In the genomic region with DNA sequence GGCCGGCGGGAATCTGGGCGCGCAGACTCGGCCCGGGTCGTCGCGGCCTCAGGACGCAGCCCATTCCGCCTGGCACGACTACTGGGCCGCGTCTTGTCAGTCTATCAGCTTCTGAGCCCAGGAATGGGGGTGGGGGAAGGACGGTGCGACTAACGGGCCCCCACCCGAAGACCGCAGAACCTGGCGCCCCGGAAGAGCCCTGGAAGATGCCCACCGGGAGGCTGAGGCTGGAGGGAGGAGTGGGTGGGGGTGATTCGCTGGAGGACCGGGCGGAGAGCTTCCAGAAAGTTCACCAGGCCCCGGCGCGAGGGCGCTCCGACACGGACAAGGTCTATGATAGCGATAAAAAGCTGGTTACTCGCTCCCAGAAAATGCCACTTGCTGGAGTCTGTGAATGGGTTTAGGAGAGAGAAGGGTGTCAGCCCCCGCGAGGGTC, we compare ENCODE assay signal across 12 cellular contexts. TPM values are rescaled to one million over a fixed set of nuclear protein-coding genes. Genes with fewer than 3 reads are reported as not detected.
A peak's percentile ranks its signal among the peaks of the same experiment; 100 is the strongest.
DNase-seq lines count a peak whose midpoint lies in the region; ATAC-seq, FAIRE-seq and TF ChIP-seq lines count a peak whose summit lies in the region.
"Had no signal": no experiment of that assay in that cellular context is flagged by ENCODE, and none has a peak within 500 bp of the region (broad histone marks: within the 10 kb centered on the region; RNA-seq: fewer than 3 reads in every experiment).

No MANE protein-coding gene starts in this region.

- H4K20me1 ChIP-seq in endothelial cell of umbilical vein (replicated peaks; ENCODE audit: control insufficient read depth, extremely low read depth, insufficient read depth, low read length), result no peaks in the 10 kb centered on the region

- no peak overlapping the region for H3K4me2 ChIP-seq in endothelial cell of umbilical vein (ENCODE audit: insufficient read depth, low read length)

- H3K4me1 Mint-ChIP-seq in T-helper 17 cell, result peaks cover 34% of the 10 kb centered on the region

- no peak overlapping the region for H3K27ac ChIP-seq in endothelial cell of umbilical vein (ENCODE audit: insufficient read depth, low read depth, low read length)
- H3K27ac ChIP-seq: WERI-Rb-1 had no signal

- no TSS peak for BruUV-seq in endothelial cell of umbilical vein (replicated peaks; lab: Mats Ljungman, UMichigan)

- no peaks in the 10 kb centered on the region for H3K79me2 ChIP-seq in endothelial cell of umbilical vein (ENCODE audit: control insufficient read depth, insufficient read depth, low read length)

- H3K9me3 ChIP-seq in T-helper 17 cell (ENCODE audit: control insufficient read depth, low read length, poor library complexity, severe bottlenecking) (no peaks in the 10 kb centered on the region), endothelial cell of umbilical vein (replicated peaks; ENCODE audit: control insufficient read depth, insufficient read depth, low read length) (no peaks in the 10 kb centered on the region)

- no peaks in the 10 kb centered on the region for H3K36me3 ChIP-seq in endothelial cell of umbilical vein (ENCODE audit: control insufficient read depth in 2 of 2, extremely low read depth in 1 of 2, insufficient read depth in 2 of 2, low read length in 2 of 2)
- H3K36me3 ChIP-seq: WERI-Rb-1 had no signal

- dilution Hi-C loops in endothelial cell of umbilical vein (cut with MboI; ENCODE audit: extremely low pct_ligation_motif_present, low sequenced_read_pairs), result no loop called here

- peak overlapping the region; percentile 98 for H3K4me3 Mint-ChIP-seq in T-helper 17 cell

- CTCF ChIA-PET in endothelial cell of umbilical vein (lab: Charles Lee) (interaction anchor here (1.1 to 1.3 kb wide), 2 partner anchors 11 to 179 kb away, joined by 4 to 5 read pairs; no protein-coding TSS in a partner anchor), GM10248 (lab: Yijun Ruan, JAX) (no interaction called here)

- intact Hi-C loops in endothelial cell of umbilical vein (cut with micrococcal nuclease), result loop anchor here (5.0 kb wide), 1 partner anchor 552 kb away; no protein-coding TSS in a partner anchor

- TF ChIP-seq CTCF in endothelial cell of umbilical vein (IDR thresholded peaks at IDR 0.05; ENCODE audit: extremely low read depth in 1 of 2, insufficient read depth in 1 of 2, low read depth in 1 of 2, low read length in 2 of 2) (no peak), GM10248 (IDR thresholded peaks at IDR 0.05; ENCODE audit: control extremely low read depth, extremely low read depth, low read depth, missing control alignments) (no peak)

- H3K27me3 Mint-ChIP-seq in T-helper 17 cell, result peaks cover 88% of the 10 kb centered on the region

- peaks cover 85 to 100% of the 10 kb centered on the region in 2 experiments for H3K27me3 ChIP-seq in endothelial cell of umbilical vein (ENCODE audit: control insufficient read depth in 2 of 2, insufficient read depth in 2 of 2, low read length in 2 of 2)

- no peak overlapping the region for H2AFZ ChIP-seq in endothelial cell of umbilical vein (ENCODE audit: low read depth, low read length)

- no peak overlapping the region for H3K27ac Mint-ChIP-seq in T-helper 17 cell

- peaks cover 3% of the 10 kb centered on the region for H3K4me1 ChIP-seq in endothelial cell of umbilical vein (ENCODE audit: control insufficient read depth, extremely low read depth, insufficient read depth, low read length)

- H3K9ac ChIP-seq in endothelial cell of umbilical vein (replicated peaks; ENCODE audit: extremely low read depth, insufficient read depth, low read length), result no peak overlapping the region

- ATAC-seq in T-helper 17 cell, result no peak
- ATAC-seq: left ventricle myocardium superior had no signal

- peaks cover 16% of the 10 kb centered on the region for H3K36me3 Mint-ChIP-seq in T-helper 17 cell (ENCODE audit: low read depth)

- FAIRE-seq in endothelial cell of umbilical vein (lab: Jason Lieb, UNC), result no peak
- FAIRE-seq: G401.6, small intestine had no signal

- no peak for TF ChIP-seq POLR2A in endothelial cell of umbilical vein (IDR thresholded peaks at IDR 0.05; ENCODE audit: low read depth, low read length)

- POLR2A ChIA-PET in endothelial cell of umbilical vein (lab: Charles Lee), result no interaction called here
- POLR2A ChIA-PET in GM10248 (lab: Yijun Ruan, JAX), result no interaction called here

- no peaks in the 10 kb centered on the region for H3K9me1 ChIP-seq in endothelial cell of umbilical vein (replicated peaks; ENCODE audit: control insufficient read depth, extremely low read depth, insufficient read depth, low read length)

- DNase-seq in Daoy (ENCODE audit: low read depth), result peak; percentile 51
- no peak for DNase-seq in T-helper 17 cell
- DNase-seq in endothelial cell of umbilical vein (ENCODE audit: low read depth, low spot score), result no peak
- DNase-seq in retina, result peak; percentile 69
- DNase-seq in NCI-H524 (lab: John Stamatoyannopoulos, UW), result no peak
- DNase-seq in GM10248 (ENCODE audit: extremely low spot score), result no peak
- DNase-seq in cerebellar nuclear complex (lab: John Stamatoyannopoulos, UW), result no peak
- DNase-seq: left ventricle myocardium superior, NCI-H1436 treated with DMSO at 0.1 percent for 48 hours, small intestine, WERI-Rb-1 had no signal

- H3K4me3 ChIP-seq in endothelial cell of umbilical vein (replicated peaks in 1 of 3; ENCODE audit: insufficient read depth in 1 of 3, low read depth in 1 of 3, low read length in 3 of 3), result no peak overlapping the region

TF ChIP-seq in endothelial cell of umbilical vein, 7 proteins besides CTCF, POLR2A, EP300 and RAD21:
- TF ChIP-seq, protein P1, sequence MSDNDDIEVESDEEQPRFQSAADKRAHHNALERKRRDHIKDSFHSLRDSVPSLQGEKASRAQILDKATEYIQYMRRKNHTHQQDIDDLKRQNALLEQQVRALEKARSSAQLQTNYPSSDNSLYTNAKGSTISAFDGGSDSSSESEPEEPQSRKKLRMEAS (IDR thresholded peaks at IDR 0.05; ENCODE audit: insufficient read depth, insufficient read length), result no peak
- peak; percentile 79 for TF ChIP-seq EZH2 (IDR thresholded peaks at IDR 0.05; ENCODE audit: borderline replicate concordance, low read depth, low read length, severe bottlenecking)
- no peak for TF ChIP-seq FOS (IDR thresholded peaks at IDR 0.05; ENCODE audit: borderline replicate concordance, insufficient read depth, low read length)
- no peak for TF ChIP-seq JUN (IDR thresholded peaks at IDR 0.05; ENCODE audit: borderline replicate concordance, insufficient read depth, insufficient read length, low read depth)
- no peak for TF ChIP-seq GATA2 (IDR thresholded peaks at IDR 0.05; ENCODE audit: insufficient read depth, insufficient read length, low read depth, low read length)

RNA-seq across cellular contexts. Expression of a gene that starts 1.7 kb away (rescaled TPM):
- total RNA-seq in Daoy (2014; rRNA removed; shearing (Covaris generic)), result 24.9 and 29.2 TPM in 2 replicates
- not detected for total RNA-seq in T-helper 17 cell
- not detected in 2 replicates for total RNA-seq in endothelial cell of umbilical vein
- polyA plus RNA-seq in endothelial cell of umbilical vein, result not detected in 2 replicates
- not detected in 2 replicates for polyA plus RNA-seq in endothelial cell of umbilical vein (2011; cell fraction: cytosol; rRNA removed)
- not detected in 2 replicates for polyA plus RNA-seq in endothelial cell of umbilical vein (2011; cell fraction: nucleus; rRNA removed)
- not detected in 2 replicates for polyA plus RNA-seq in endothelial cell of umbilical vein (2012)
- polyA minus RNA-seq in endothelial cell of umbilical vein, result not detected in 2 replicates
- polyA minus RNA-seq in endothelial cell of umbilical vein (2011; cell fraction: cytosol; rRNA and poly(A)+ RNA removed), result not detected
- polyA minus RNA-seq in endothelial cell of umbilical vein (2011; cell fraction: nucleus; rRNA and poly(A)+ RNA removed), result 0.14 TPM in 1 of 2 replicates, not detected in the other
- total RNA-seq: left ventricle myocardium superior had no signal

Comparison
In these comparisons a context has a peak if more than half of its experiments do, and no peak if none do; other contexts are left out.
1. DNase-seq: peak in Daoy (single experiment) and retina (single experiment); none in T-helper 17 cell (0 of 3), endothelial cell of umbilical vein (single experiment), NCI-H524 (0 of 2), GM10248 (single experiment) and cerebellar nuclear complex (0 of 2).
2. RNA of a gene that starts 1.7 kb away (total RNA-seq): 24.9 to 29.2 TPM in Daoy; not detected in T-helper 17 cell and not detected in endothelial cell of umbilical vein; every median in the first group is over 10 times any median in the second.